In genomic region chr1:40939320-40940059, GRCh38 we compare ENCODE assay signal across 10 cellular contexts. TPM values are rescaled to one million over a fixed set of nuclear protein-coding genes. Genes with fewer than 3 reads are reported as not detected.
DNase-seq lines count a peak whose midpoint lies in the region; ATAC-seq and TF ChIP-seq lines count a peak whose summit lies in the region.
"Had no signal": no experiment of that assay in that cellular context is flagged by ENCODE, and none has a peak within 500 bp of the region (broad histone marks: within the 10 kb centered on the region; RNA-seq: fewer than 3 reads in every experiment).

No MANE protein-coding gene starts in this region.

- H3K27ac ChIP-seq in mucosa of rectum (ENCODE audit: low read depth in 2 of 2, low read length in 2 of 2), result peak overlapping the region; percentile 38 to 57
- no peak overlapping the region for H3K27ac ChIP-seq in effector memory CD4-positive, alpha-beta T cell (ENCODE audit: insufficient read depth, low read length, poor library complexity, severe bottlenecking)

- no peak for TF ChIP-seq POLR2A in NB4 (IDR thresholded peaks at IDR 0.05; ENCODE audit: extremely low read depth, insufficient read length)

- no peaks in the 10 kb centered on the region for H3K9me3 ChIP-seq in mucosa of rectum (ENCODE audit: control insufficient read depth in 2 of 2, low read length in 2 of 2)
- H3K9me3 ChIP-seq in effector memory CD4-positive, alpha-beta T cell (ENCODE audit: control insufficient read depth, low read length), result no peaks in the 10 kb centered on the region

- no peak for TF ChIP-seq CTCF in NB4 (IDR thresholded peaks at IDR 0.05; ENCODE audit: low read depth, low read length)

- H3K36me3 ChIP-seq in mucosa of rectum (ENCODE audit: control insufficient read depth in 2 of 2, insufficient read depth in 2 of 2, low read length in 2 of 2), result no peaks in the 10 kb centered on the region
- H3K36me3 ChIP-seq in effector memory CD4-positive, alpha-beta T cell (ENCODE audit: control insufficient read depth, insufficient read depth, low read length), result no peaks in the 10 kb centered on the region

- ATAC-seq in esophagus mucosa (peak; percentile 39), HG03432 (IDR thresholded peaks at IDR 0.05; ENCODE audit: unreplicated experiment) (no peak)
- ATAC-seq: stimulated activated naive CD8-positive, alpha-beta T cell treated with anti-CD3 and anti-CD28 coated beads, Interleukin-15, Interleukin-2, amounts not matched to agents 100 U/mL and 50 U/mL, for 24 hours had no signal

- H3K9ac ChIP-seq in mucosa of rectum (ENCODE audit: low read depth in 1 of 2, low read length in 2 of 2), result no peak overlapping the region

- H3K27me3 ChIP-seq in mucosa of rectum (ENCODE audit: control insufficient read depth in 2 of 2, insufficient read depth in 2 of 2, low read length in 2 of 2), result no peaks in the 10 kb centered on the region
- H3K27me3 ChIP-seq in effector memory CD4-positive, alpha-beta T cell (replicated peaks; ENCODE audit: control insufficient read depth, insufficient read depth, low read length, poor library complexity, severe bottlenecking), result no peaks in the 10 kb centered on the region

- peak; percentile 74 for DNase-seq in AG20443 (ENCODE audit: low spot score)
- peak; percentile 73 for DNase-seq in NB4 (ENCODE audit: low read depth)
- no peak for DNase-seq in glomerular visceral epithelial cell (ENCODE audit: extremely low spot score)
- DNase-seq in HPDE6-E6E7 (ENCODE audit: extremely low spot score), result no peak
- DNase-seq in effector memory CD4-positive, alpha-beta T cell, result no peak
- DNase-seq: NCI-H1092; stimulated activated naive CD8-positive, alpha-beta T cell treated with anti-CD3 and anti-CD28 coated beads, Interleukin-15, Interleukin-2, amounts not matched to agents 100 U/mL and 50 U/mL, for 24 hours had no signal

- H3K4me3 ChIP-seq in NB4 (ENCODE audit: low read depth, low read length) (no peak overlapping the region), mucosa of rectum (ENCODE audit: low read length in 2 of 2) (no peak overlapping the region)
- H3K4me3 ChIP-seq in effector memory CD4-positive, alpha-beta T cell (ENCODE audit: insufficient read depth, low read depth, low read length, poor library complexity, severe bottlenecking), result no peak overlapping the region

- H3K4me1 ChIP-seq in mucosa of rectum (ENCODE audit: control insufficient read depth in 2 of 2, insufficient read depth in 2 of 2, low read length in 2 of 2), result peaks cover 3 to 4% of the 10 kb centered on the region in 2 donors
- no peaks in the 10 kb centered on the region for H3K4me1 ChIP-seq in effector memory CD4-positive, alpha-beta T cell (ENCODE audit: control insufficient read depth, insufficient read depth, low read length, poor library complexity, severe bottlenecking)

RNA-seq across cellular contexts. Expression of gene CTPS1, which starts 40.0 kb away (rescaled TPM):
- 24.0 TPM for total RNA-seq in esophagus mucosa

Comparison
In these comparisons a context has a peak if more than half of its experiments do, and no peak if none do; other contexts are left out.
1. DNase-seq: peak in AG20443 (single experiment) and NB4 (single experiment); none in glomerular visceral epithelial cell (single experiment), HPDE6-E6E7 (single experiment) and effector memory CD4-positive, alpha-beta T cell (0 of 3).